In the genomic region with DNA sequence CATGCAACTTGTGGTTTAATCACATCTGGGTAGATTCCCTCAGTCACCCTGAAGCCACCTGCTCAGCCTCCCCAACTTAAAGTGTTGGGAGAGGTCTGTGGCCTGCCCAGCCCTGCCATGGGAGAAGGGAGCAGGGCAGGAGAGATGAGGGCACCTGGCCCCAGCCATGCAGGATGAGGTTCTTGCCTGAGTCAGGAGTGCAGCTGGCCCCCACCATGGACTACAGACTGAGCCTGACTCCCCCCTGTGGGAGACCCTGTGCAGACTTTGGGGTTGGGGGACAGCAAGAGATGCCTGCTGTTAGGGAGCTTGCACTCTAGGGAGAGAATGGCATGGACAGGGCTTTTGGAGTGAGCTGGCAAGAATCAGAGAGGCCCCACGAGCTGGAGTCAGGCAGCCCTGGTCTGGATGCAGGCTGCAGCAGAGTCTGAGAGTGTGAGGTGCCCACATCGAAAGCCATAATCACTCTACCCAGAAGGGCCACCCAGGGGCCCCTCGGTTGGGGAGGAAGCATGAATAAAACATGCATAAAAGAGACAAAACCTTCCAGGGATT, we compare ENCODE assay signal across 27 cellular contexts. TPM values are rescaled to one million over a fixed set of nuclear protein-coding genes. Genes with fewer than 3 reads are reported as not detected.
DNase-seq lines count a peak whose midpoint lies in the region; ATAC-seq, FAIRE-seq and TF ChIP-seq lines count a peak whose summit lies in the region.
"Had no signal": no experiment of that assay in that cellular context is flagged by ENCODE, and none has a peak within 500 bp of the region (broad histone marks: within the 10 kb centered on the region; RNA-seq: fewer than 3 reads in every experiment).

No MANE protein-coding gene starts in this region.

- FAIRE-seq in kidney (lab: Jason Lieb, UNC): no peak
- FAIRE-seq: GM12891, GM19239, H54, HepG2 had no signal

- no peak for ATAC-seq in GM18861 (IDR thresholded peaks at IDR 0.05; ENCODE audit: unreplicated experiment)
- ATAC-seq: HepG2, SK-N-SH treated with all-trans-retinoic acid at 6 μM for 48 hours had no signal

- no peak for TF ChIP-seq CTCF in CD14-positive monocyte (IDR thresholded peaks at IDR 0.05)
- TF ChIP-seq CTCF in chondrocyte (IDR thresholded peaks at IDR 0.05): no peak
- no peak for TF ChIP-seq CTCF in kidney (IDR thresholded peaks at IDR 0.05; ENCODE audit: borderline replicate concordance, extremely low read depth, insufficient read depth)
- no peak for TF ChIP-seq CTCF in spleen (IDR thresholded peaks at IDR 0.05 in 8 of 11, conservative IDR thresholded peaks at IDR 0.05 in 3 of 11)
- TF ChIP-seq CTCF in esophagus muscularis mucosa (IDR thresholded peaks at IDR 0.05): no peak

- H3K9me3 ChIP-seq in kidney (ENCODE audit: control insufficient read depth in 1 of 2, low read length in 2 of 2): no peaks in the 10 kb centered on the region
- no peaks in the 10 kb centered on the region for H3K9me3 ChIP-seq in spleen
- H3K9me3 ChIP-seq in esophagus muscularis mucosa: no peaks in the 10 kb centered on the region
- H3K9me3 ChIP-seq: SJCRH30 had no signal

- H3K4me1 ChIP-seq in kidney (ENCODE audit: control insufficient read depth in 1 of 2, insufficient read depth in 1 of 2, low read depth in 1 of 2, low read length in 2 of 2) (no peaks in the 10 kb centered on the region), spleen (no peaks in the 10 kb centered on the region), esophagus muscularis mucosa (no peaks in the 10 kb centered on the region)
- H3K4me1 ChIP-seq: SJCRH30 had no signal

- H3K9me3 Mint-ChIP-seq in CD14-positive monocyte (no peaks in the 10 kb centered on the region), chondrocyte (ENCODE audit: low read depth) (no peaks in the 10 kb centered on the region)

- TF ChIP-seq POLR2A in spleen (IDR thresholded peaks at IDR 0.05): no peak
- no peak for TF ChIP-seq POLR2A in esophagus muscularis mucosa (IDR thresholded peaks at IDR 0.05; ENCODE audit: low read depth)

- H3K36me3 Mint-ChIP-seq in CD14-positive monocyte: no peaks in the 10 kb centered on the region
- H3K36me3 Mint-ChIP-seq in chondrocyte (ENCODE audit: low read depth): no peaks in the 10 kb centered on the region

- H3K4me3 Mint-ChIP-seq in CD14-positive monocyte (no peak overlapping the region), chondrocyte (ENCODE audit: unreplicated experiment) (no peak overlapping the region)

- intact Hi-C loops in CD14-positive monocyte (cut with micrococcal nuclease) (no loop called here), kidney (cut with DNase I) (no loop called here), spleen (cut with DNase I; ENCODE audit: low total_unique reads) (no loop called here), esophagus muscularis mucosa (cut with DNase I) (no loop called here)

- H3K27me3 ChIP-seq in spleen (replicated peaks in 1 of 7): no peaks in the 10 kb centered on the region
- H3K27me3 ChIP-seq in esophagus muscularis mucosa: no peaks in the 10 kb centered on the region
- H3K27me3 ChIP-seq: SJCRH30 had no signal

- no peak overlapping the region for H3K27ac Mint-ChIP-seq in CD14-positive monocyte
- no peak overlapping the region for H3K27ac Mint-ChIP-seq in chondrocyte (ENCODE audit: unreplicated experiment)

- H3K27ac ChIP-seq in kidney (ENCODE audit: low read depth in 2 of 2, low read length in 2 of 2) (no peak overlapping the region), spleen (no peak overlapping the region), esophagus muscularis mucosa (replicated peaks in 1 of 4) (no peak overlapping the region)
- H3K27ac ChIP-seq: RWPE1, SJCRH30 had no signal

- H3K4me1 Mint-ChIP-seq in CD14-positive monocyte (no peaks in the 10 kb centered on the region), chondrocyte (ENCODE audit: low read depth) (no peaks in the 10 kb centered on the region)

- H3K36me3 ChIP-seq in kidney (ENCODE audit: control insufficient read depth in 1 of 2, insufficient read depth in 2 of 2, low read length in 2 of 2) (no peaks in the 10 kb centered on the region), spleen (no peaks in the 10 kb centered on the region), esophagus muscularis mucosa (peaks cover 0 to 39% (median 8%) of the 10 kb centered on the region in 4 donors)
- H3K36me3 ChIP-seq: SJCRH30 had no signal

- no peak overlapping the region for H3K9ac ChIP-seq in kidney (ENCODE audit: low read length in 2 of 2)

- 41 to 59% (median 54%) methylated on average over 3 of the region's 3 CpGs for WGBS in spleen, 5 donors
- no CpG with 5 or more reads among the region's 3 CpGs for WGBS in esophagus muscularis mucosa

- DNase-seq in CD14-positive monocyte (ENCODE audit: low spot score) (peak; percentile 33), chondrocyte (ENCODE audit: low spot score) (peak; percentile 62), kidney (peak; percentile 26), spleen (peak; percentile 32), NCI-H146 treated with DMSO at 0.1 percent for 48 hours (lab: John Stamatoyannopoulos, UW; ENCODE audit: unreplicated experiment) (no peak), esophagus muscularis mucosa (ENCODE audit: extremely low spot score) (no peak)
- DNase-seq: Calu3, DMS79 treated with DMSO at 0.1 percent for 48 hours, GF-D8, Karpas-422, NCI-H1092, NCI-H1417 treated with DMSO at 0.1 percent for 48 hours, NCI-H187, NCI-H2081 treated with DMSO at 0.1 percent for 48 hours, NCI-H2171, NCI-H226, NCI-H510A, NCI-H69, SJCRH30 had no signal

- H3K27me3 Mint-ChIP-seq in CD14-positive monocyte (ENCODE audit: low read depth in 3 of 3): peaks cover 0 to under 1% (median 0%) of the 10 kb centered on the region in 3 donors
- peaks cover 3% of the 10 kb centered on the region for H3K27me3 Mint-ChIP-seq in chondrocyte (ENCODE audit: low read depth)

- TF ChIP-seq EP300 in esophagus muscularis mucosa (IDR thresholded peaks at IDR 0.05): no peak

- H3K4me3 ChIP-seq in kidney (ENCODE audit: low read length in 2 of 2) (no peak overlapping the region), spleen (no peak overlapping the region), esophagus muscularis mucosa (no peak overlapping the region)
- H3K4me3 ChIP-seq: SJCRH30 had no signal

RNA-seq across cellular contexts. Expression of gene DPYSL4, which starts 34.7 kb away (rescaled TPM):
- polyA plus RNA-seq in CD14-positive monocyte (not detected), kidney (ENCODE audit: insufficient read depth, low read depth, low replicate concordance) (not detected), spleen (1 to 10 TPM in 1 of 3 donors, under 1 TPM in 2; 0.55 to 1.0 (median 0.96) TPM)
- total RNA-seq in chondrocyte (19.9 to 37.6 TPM (median 35.2 TPM) in 3 replicates), kidney (0.60 TPM), spleen (1 to 10 TPM in 4 of 7 donors, under 1 TPM in 2, not detected in 1; 0.85 to 6.0 (median 1.6) TPM), esophagus muscularis mucosa (1 to 10 TPM in 3 of 4 donors, under 1 TPM in 1; 0.42 to 4.5 (median 1.9) TPM)
- total RNA-seq: Calu3, HT1080, SJCRH30 had no signal

Comparison
In these comparisons a context has a peak if more than half of its experiments do, and no peak if none do; other contexts are left out.
1. DNase-seq: peak in CD14-positive monocyte (single experiment), chondrocyte (single experiment), kidney (single experiment) and spleen (single experiment); none in NCI-H146 treated with DMSO at 0.1 percent for 48 hours (single experiment) and esophagus muscularis mucosa (single experiment).